In the genomic region with DNA sequence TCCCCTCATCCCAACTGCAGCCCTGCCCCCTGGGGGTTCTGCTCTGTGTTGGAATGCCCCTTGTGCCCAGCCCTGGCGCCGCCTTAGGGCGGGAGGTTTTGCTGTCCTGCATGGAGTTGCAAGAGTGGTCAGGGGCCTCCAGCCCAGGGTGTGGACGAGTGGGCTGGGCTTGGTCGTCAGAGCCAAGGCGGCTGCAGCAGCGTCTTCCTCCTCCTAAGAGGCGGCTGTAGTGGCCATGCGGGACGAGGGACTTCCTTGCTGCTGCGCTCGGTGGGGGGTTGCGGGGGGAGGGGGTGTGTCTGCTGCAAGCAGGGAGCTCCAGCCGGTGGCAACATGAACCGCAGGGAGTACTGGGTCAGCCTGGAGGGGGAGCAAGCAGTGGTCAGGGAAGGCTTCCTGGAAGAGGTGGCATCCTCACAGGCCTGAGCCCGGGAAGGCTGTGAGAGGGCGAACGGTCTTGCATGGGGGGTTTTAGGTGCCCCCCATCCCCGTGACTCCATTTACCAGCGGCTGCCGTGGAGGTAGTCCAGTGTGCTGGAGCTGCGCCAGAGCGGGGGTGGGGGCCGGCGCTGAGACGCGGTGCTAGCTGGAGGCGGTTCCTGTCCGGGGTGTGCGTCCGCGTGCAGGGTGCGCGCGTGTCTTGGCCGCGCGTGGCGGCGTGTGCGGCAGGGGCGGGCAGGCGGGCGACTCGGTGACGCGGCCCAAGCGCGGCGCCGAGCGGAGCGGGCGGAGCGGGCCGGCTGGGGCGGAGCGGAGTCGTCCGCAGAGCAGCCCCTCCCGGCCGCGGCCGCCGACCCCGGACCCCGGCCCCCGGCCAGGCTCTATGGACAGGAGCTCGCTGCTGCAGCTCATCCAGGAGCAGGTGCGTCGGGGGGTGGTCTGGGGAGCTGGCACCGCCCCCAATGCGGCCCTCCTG, we compare ENCODE assay signal across 7 cellular contexts. TPM values are rescaled to one million over a fixed set of nuclear protein-coding genes. Genes with fewer than 3 reads are reported as not detected.
DNase-seq lines count a peak whose midpoint lies in the region; ATAC-seq, FAIRE-seq and TF ChIP-seq lines count a peak whose summit lies in the region.

A gene (plus strand): TSS at position 704 of the 916 bp plus-strand sequence. CDS start 120 bp downstream, at position 824.

- intact Hi-C loops in gastrocnemius medialis (cut with DNase I; ENCODE audit: low total_unique reads), result no loop called here
- intact Hi-C loops in PC-3 (cut with micrococcal nuclease), result no loop called here

- no peak for TF ChIP-seq POLR2A in GM12891 (IDR thresholded peaks at IDR 0.05; ENCODE audit: low read depth, low read length)
- no peak for TF ChIP-seq POLR2A in gastroesophageal sphincter (IDR thresholded peaks at IDR 0.05)
- TF ChIP-seq POLR2A in gastrocnemius medialis (IDR thresholded peaks at IDR 0.05), result no peak

- peaks cover 4% of the 10 kb centered on the region for H3F3A ChIP-seq in SK-N-SH (replicated peaks; ENCODE audit: insufficient read depth)
- no peaks in the 10 kb centered on the region for H3F3A ChIP-seq in PC-3 (ENCODE audit: low read length, unreplicated experiment)

- H3K27me3 ChIP-seq in SK-N-SH (ENCODE audit: insufficient read depth), result no peaks in the 10 kb centered on the region
- peaks cover 8% of the 10 kb centered on the region for H3K27me3 ChIP-seq in gastroesophageal sphincter
- H3K27me3 ChIP-seq in gastrocnemius medialis, result no peaks in the 10 kb centered on the region
- no peaks in the 10 kb centered on the region for H3K27me3 ChIP-seq in PC-3 (ENCODE audit: low read length)

- TF ChIP-seq RAD21 in SK-N-SH (IDR thresholded peaks at IDR 0.05; ENCODE audit: low read length), result no peak

- peaks cover 5 to 40% of the 10 kb centered on the region in 2 experiments for H3K36me3 ChIP-seq in SK-N-SH (replicated peaks in 1 of 2; ENCODE audit: control insufficient read depth in 1 of 2, insufficient read depth in 2 of 2, low read length in 1 of 2)
- H3K36me3 ChIP-seq in gastroesophageal sphincter, result peaks cover 0 to 37% of the 10 kb centered on the region in 2 donors
- H3K36me3 ChIP-seq in gastrocnemius medialis, result peaks cover 0 to 35% of the 10 kb centered on the region in 2 donors
- H3K36me3 ChIP-seq in PC-3 (ENCODE audit: low read depth, low read length), result no peaks in the 10 kb centered on the region; the same call in 1 of the 2 replicates

- no peak within 1 kb of the TSS for H3K4me2 ChIP-seq in SK-N-SH
- H3K4me2 ChIP-seq in PC-3 (ENCODE audit: low read length), result no peak within 1 kb of the TSS

- H3K9ac ChIP-seq in SK-N-SH, result no peak within 1 kb of the TSS
- no peak within 1 kb of the TSS for H3K9ac ChIP-seq in PC-3 (ENCODE audit: low read length)

- H3K4me3 ChIP-seq in SK-N-SH (ENCODE audit: low read depth in 2 of 2, low read length in 1 of 2) (peak within 1 kb of the TSS in 1 of 2 experiments; percentile 27; a peak in 1 of 4 replicates), gastroesophageal sphincter (peak within 1 kb of the TSS in 1 of 2 donors; percentile 49), gastrocnemius medialis (peak within 1 kb of the TSS in 3 of 4 donors; percentile 21 to 34 (median 24)), PC-3 (ENCODE audit: low read length) (no peak within 1 kb of the TSS)

- TF ChIP-seq CTCF in SK-N-SH (IDR thresholded peaks at IDR 0.05) (no peak), gastroesophageal sphincter (IDR thresholded peaks at IDR 0.05) (no peak), gastrocnemius medialis (IDR thresholded peaks at IDR 0.05 in 4 of 5, conservative IDR thresholded peaks at IDR 0.05 in 1 of 5) (no peak), PC-3 (conservative IDR thresholded peaks at IDR 0.05; ENCODE audit: low read depth, low read length) (no peak)

- H3K9me2 ChIP-seq in SK-N-SH (no peaks in the 10 kb centered on the region), PC-3 (replicated peaks; ENCODE audit: low read length) (no peaks in the 10 kb centered on the region)

- CTCF ChIA-PET in SK-N-SH (lab: Yijun Ruan, JAX) (interaction anchor here (0.6 to 4.6 kb wide), 7 partner anchors 7 to 280 kb away, joined by 3 to 20 read pairs (median 4); a partner anchor contains a TSS), PC-3 (lab: Charles Lee) (no interaction called here)

- ATAC-seq in gastroesophageal sphincter (no peak), gastrocnemius medialis (no peak), PC-3 (no peak), GM19397 (IDR thresholded peaks at IDR 0.05; ENCODE audit: unreplicated experiment) (no peak), GM18909 (IDR thresholded peaks at IDR 0.05; ENCODE audit: poor library complexity, unreplicated experiment) (no peak)

- no TSS peak for BruUV-seq in PC-3 (replicated peaks; lab: Mats Ljungman, UMichigan)

- H3K27ac ChIP-seq in SK-N-SH (ENCODE audit: low read depth in 2 of 2, low read length in 1 of 2) (no peak within 1 kb of the TSS; a peak in 1 of 4 replicates), gastroesophageal sphincter (peak within 1 kb of the TSS in 3 of 4 donors; percentile 48 to 69 (median 50)), gastrocnemius medialis (no peak within 1 kb of the TSS), PC-3 (ENCODE audit: low read length) (no peak within 1 kb of the TSS)

- H4K20me1 ChIP-seq in SK-N-SH (ENCODE audit: insufficient read depth) (no peaks in the 10 kb centered on the region), PC-3 (ENCODE audit: low read length) (no peaks in the 10 kb centered on the region)

- H3K4me1 ChIP-seq in SK-N-SH (ENCODE audit: control insufficient read depth in 1 of 2, insufficient read depth in 2 of 2, low read depth in 1 of 2, low read length in 1 of 2), result peaks cover 4 to 16% of the 10 kb centered on the region in 2 experiments; a peak in 2 of 4 replicates
- H3K4me1 ChIP-seq in gastroesophageal sphincter, result peaks cover 0 to 38% (median 21%) of the 10 kb centered on the region in 3 donors
- H3K4me1 ChIP-seq in gastrocnemius medialis, result peaks cover 0 to 8% of the 10 kb centered on the region in 2 donors
- H3K4me1 ChIP-seq in PC-3 (ENCODE audit: insufficient read depth, low read length), result no peaks in the 10 kb centered on the region

- peak; percentile 76 for FAIRE-seq in GM12891 (lab: Jason Lieb, UNC)

- POLR2A ChIA-PET in SK-N-SH (lab: Yijun Ruan, JAX), result interaction anchor here (0.7 to 1.2 kb wide), 5 partner anchors 9 to 745 kb away, joined by 3 to 5 read pairs (median 3); a partner anchor contains a TSS
- POLR2A ChIA-PET in PC-3 (lab: Charles Lee; ENCODE audit: unreplicated experiment), result interaction anchor here (0.7 kb wide), 1 partner anchor 110 kb away, joined by 11 read pairs; no protein-coding TSS in a partner anchor

- TF ChIP-seq EP300 in SK-N-SH (IDR thresholded peaks at IDR 0.05; ENCODE audit: borderline replicate concordance in 1 of 2, low read depth in 1 of 2, low read length in 1 of 2), result no peak
- no peak for TF ChIP-seq EP300 in gastroesophageal sphincter (IDR thresholded peaks at IDR 0.05)

- WGBS in SK-N-SH (ENCODE audit: low lambda C conversion rate), result 3% methylated on average over 6 of the region's 73 CpGs
- WGBS in gastroesophageal sphincter (ENCODE audit: low coverage in 1 of 2), 2 donors, result 4% methylated on average over 15 of the region's 73 CpGs; no CpG with 5 or more reads in 1 of the 2 donors

- H2AFZ ChIP-seq in SK-N-SH (ENCODE audit: low read depth) (no peak within 1 kb of the TSS), PC-3 (ENCODE audit: low read length) (no peak within 1 kb of the TSS)

- in situ Hi-C loops in gastrocnemius medialis (cut with MboI; ENCODE audit: low sequenced_read_pairs in 4 of 4), result no loop called here

- DNase-seq in GM12891 (ENCODE audit: insufficient read length, low spot score) (no peak), SK-N-SH (peak; percentile 80), gastrocnemius medialis (no peak), PC-3 (no peak)

- H3K79me2 ChIP-seq in SK-N-SH (ENCODE audit: insufficient read depth) (peaks cover 2% of the 10 kb centered on the region; the same call in 1 of the 2 replicates), PC-3 (ENCODE audit: low read length) (no peaks in the 10 kb centered on the region)

- H3K9me3 ChIP-seq in SK-N-SH (no peaks in the 10 kb centered on the region), gastroesophageal sphincter (no peaks in the 10 kb centered on the region), gastrocnemius medialis (no peaks in the 10 kb centered on the region), PC-3 (ENCODE audit: low read length) (no peaks in the 10 kb centered on the region)

TF ChIP-seq in GM12891, 5 proteins besides CTCF, POLR2A, EP300 and RAD21:
- TF ChIP-seq TAF1 (IDR thresholded peaks at IDR 0.05; ENCODE audit: low read depth, low read length) (no peak), SPI1 (IDR thresholded peaks at IDR 0.05; ENCODE audit: low read depth, low read length) (no peak), POLR2AphosphoS5 (IDR thresholded peaks at IDR 0.05; ENCODE audit: low read depth, low read length) (no peak), POU2F2 (IDR thresholded peaks at IDR 0.05; ENCODE audit: low read depth, low read length) (no peak)

TF ChIP-seq in SK-N-SH, 30 proteins besides CTCF, POLR2A, EP300 and RAD21:
- peak; percentile 35; the same call in 1 of the 2 replicates for TF ChIP-seq NFIC (IDR thresholded peaks at IDR 0.05; ENCODE audit: borderline replicate concordance)
- no peak for TF ChIP-seq JUND (IDR thresholded peaks at IDR 0.05)
- TF ChIP-seq, protein P1, sequence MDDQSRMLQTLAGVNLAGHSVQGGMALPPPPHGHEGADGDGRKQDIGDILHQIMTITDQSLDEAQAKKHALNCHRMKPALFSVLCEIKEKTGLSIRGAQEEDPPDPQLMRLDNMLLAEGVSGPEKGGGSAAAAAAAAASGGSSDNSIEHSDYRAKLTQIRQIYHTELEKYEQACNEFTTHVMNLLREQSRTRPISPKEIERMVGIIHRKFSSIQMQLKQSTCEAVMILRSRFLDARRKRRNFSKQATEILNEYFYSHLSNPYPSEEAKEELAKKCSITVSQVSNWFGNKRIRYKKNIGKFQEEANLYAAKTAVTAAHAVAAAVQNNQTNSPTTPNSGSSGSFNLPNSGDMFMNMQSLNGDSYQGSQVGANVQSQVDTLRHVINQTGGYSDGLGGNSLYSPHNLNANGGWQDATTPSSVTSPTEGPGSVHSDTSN (IDR thresholded peaks at IDR 0.05), result 0 out of 2 replicates have a peak, but pooled peaks have one; percentile 8
- TF ChIP-seq SIN3A (IDR thresholded peaks at IDR 0.05; ENCODE audit: borderline replicate concordance, low read depth, low read length), result peak; percentile 48; the same call in 1 of the 2 replicates
- TF ChIP-seq CHD2 (IDR thresholded peaks at IDR 0.05; ENCODE audit: low read length, partially characterized antibody), result no peak
TF ChIP-seq in SK-N-SH: peak in this region for 3.

RNA-seq across cellular contexts. Expression of the gene that starts here (rescaled TPM):
- 1.8 TPM for polyA plus RNA-seq in GM12891 (2012; ENCODE audit: low read depth, missing spikeins)
- 4.1 and 6.8 TPM in 2 replicates for polyA plus RNA-seq in SK-N-SH (2012; rRNA removed)
- polyA plus RNA-seq in SK-N-SH (2012; cell fraction: cytosol; rRNA removed), result 0.27 and 0.37 TPM in 2 replicates
- 57.6 and 90.7 TPM in 2 replicates for polyA plus RNA-seq in SK-N-SH (2012; cell fraction: nucleus; rRNA removed)
- total RNA-seq in gastroesophageal sphincter, result 1 to 10 TPM in 3 of 4 donors, not detected in 1; 1.1 to 1.5 (median 1.3) TPM
- under 1 TPM in 1 of 4 donors, not detected in 3; 0.31 TPM for total RNA-seq in gastrocnemius medialis
- total RNA-seq in PC-3 (2014; rRNA removed), result 1.7 and 3.7 TPM in 2 replicates

Comparison
In these comparisons a context has a peak if more than half of its experiments do, and no peak if none do; other contexts are left out.
1. H3K27ac ChIP-seq: peak in gastroesophageal sphincter (3 of 4); none in SK-N-SH (0 of 2), gastrocnemius medialis (0 of 4) and PC-3 (single experiment).